In the genomic region with DNA sequence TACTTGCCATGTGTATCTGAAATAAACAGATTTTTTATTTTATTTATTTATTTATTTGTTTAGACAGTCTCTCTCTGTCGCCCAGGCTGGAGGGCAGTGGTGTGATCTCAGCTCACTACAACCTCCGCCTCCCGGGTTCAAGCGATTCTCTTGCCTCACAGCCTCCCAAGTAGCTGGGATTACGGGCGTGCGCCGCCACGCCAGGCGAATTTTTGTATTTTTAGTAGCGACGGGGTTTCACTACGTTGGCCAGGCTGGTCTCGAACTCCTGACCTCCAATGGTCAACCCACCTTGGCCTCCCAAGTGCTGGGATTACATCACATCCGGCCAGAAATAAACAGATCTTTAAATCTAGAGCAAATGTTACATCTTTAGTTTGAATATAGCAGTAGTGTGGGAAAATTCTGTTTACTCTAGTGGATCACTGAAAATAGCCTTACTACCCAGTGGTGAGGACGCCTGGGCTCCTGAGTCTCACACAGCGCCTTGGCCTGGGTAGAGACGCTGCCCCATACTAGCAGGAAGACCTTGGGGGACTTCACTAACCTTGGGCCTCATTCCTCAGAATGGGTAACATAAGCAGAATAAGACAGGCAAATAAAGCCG, we compare ENCODE assay signal across 1 cellular context.
TF ChIP-seq lines count a peak whose summit lies in the region.

No MANE protein-coding gene starts in this region.

TF ChIP-seq in HepG2, 621 proteins besides CTCF, POLR2A, EP300 and RAD21 (continues in another document):
- TF ChIP-seq ZNF616 (CRISPR knock-in tag; IDR thresholded peaks at IDR 0.05; ENCODE audit: low read depth) (no peak), RNF2 (conservative IDR thresholded peaks at IDR 0.05; ENCODE audit: low read depth) (no peak), DNMT1 (CRISPR knock-in tag; IDR thresholded peaks at IDR 0.05) (no peak), MED1 (CRISPR knock-in tag; IDR thresholded peaks at IDR 0.05) (0 out of 2 replicates have a peak, but pooled peaks have one; percentile 19), ZNF850 (CRISPR knock-in tag; conservative IDR thresholded peaks at IDR 0.05) (no peak), ZFP41 (CRISPR knock-in tag; IDR thresholded peaks at IDR 0.05; ENCODE audit: borderline replicate concordance) (no peak), ZNF382 (CRISPR knock-in tag; IDR thresholded peaks at IDR 0.05; ENCODE audit: borderline replicate concordance) (no peak), RELA (CRISPR knock-in tag; IDR thresholded peaks at IDR 0.05) (no peak), MEIS1 (CRISPR knock-in tag; IDR thresholded peaks at IDR 0.05; ENCODE audit: borderline replicate concordance) (0 out of 2 replicates have a peak, but pooled peaks have one; percentile 16), CCDC6 (CRISPR knock-in tag; IDR thresholded peaks at IDR 0.05) (no peak), ZNF713 (CRISPR knock-in tag; IDR thresholded peaks at IDR 0.05) (no peak), RBM22 (optimal IDR thresholded peaks at IDR 0.05; ENCODE audit: low read length) (no peak), ZNF792 (CRISPR knock-in tag; IDR thresholded peaks at IDR 0.05) (no peak), RFX1 (IDR thresholded peaks at IDR 0.05) (no peak), ARNTL (CRISPR knock-in tag; IDR thresholded peaks at IDR 0.05) (0 out of 2 replicates have a peak, but pooled peaks have one; percentile 1), SCMH1 (CRISPR knock-in tag; IDR thresholded peaks at IDR 0.05; ENCODE audit: borderline replicate concordance) (no peak), BRD4 (CRISPR knock-in tag; IDR thresholded peaks at IDR 0.05) (no peak), ZNF577 (CRISPR knock-in tag; IDR thresholded peaks at IDR 0.05; ENCODE audit: borderline replicate concordance, low read depth) (no peak), KDM4B (CRISPR knock-in tag; IDR thresholded peaks at IDR 0.05) (no peak), ZMYM2 (CRISPR knock-in tag; IDR thresholded peaks at IDR 0.05) (peak; percentile 75), ZNF605 (CRISPR knock-in tag; IDR thresholded peaks at IDR 0.05) (no peak; the same call in none of the 2 replicates), ZNF280D (CRISPR knock-in tag; IDR thresholded peaks at IDR 0.05) (no peak), UBTF (CRISPR knock-in tag; IDR thresholded peaks at IDR 0.05) (no peak), FOSL1 (CRISPR knock-in tag; IDR thresholded peaks at IDR 0.05; ENCODE audit: borderline replicate concordance) (no peak), ZNF431 (CRISPR knock-in tag; IDR thresholded peaks at IDR 0.05; ENCODE audit: borderline replicate concordance, low read depth) (0 out of 2 replicates have a peak, but pooled peaks have one; percentile 6), PAX8 (CRISPR knock-in tag; IDR thresholded peaks at IDR 0.05; ENCODE audit: borderline replicate concordance) (no peak), SNAI1 (CRISPR knock-in tag; IDR thresholded peaks at IDR 0.05; ENCODE audit: borderline replicate concordance) (no peak), THAP8 (CRISPR knock-in tag; IDR thresholded peaks at IDR 0.05; ENCODE audit: borderline replicate concordance) (no peak), ZNF709 (CRISPR knock-in tag; IDR thresholded peaks at IDR 0.05) (no peak), KLF12 (CRISPR knock-in tag; IDR thresholded peaks at IDR 0.05; ENCODE audit: borderline replicate concordance) (no peak), REL (CRISPR knock-in tag; conservative IDR thresholded peaks at IDR 0.05) (no peak), TSC22D2 (CRISPR knock-in tag; IDR thresholded peaks at IDR 0.05; ENCODE audit: borderline replicate concordance) (no peak), ZSCAN22 (CRISPR knock-in tag; IDR thresholded peaks at IDR 0.05) (no peak), CREB1 (IDR thresholded peaks at IDR 0.05) (no peak), CREB1 (CRISPR knock-in tag; IDR thresholded peaks at IDR 0.05) (peak; percentile 69), RARA (CRISPR knock-in tag; IDR thresholded peaks at IDR 0.05) (peak; percentile 22; the same call in 1 of the 2 replicates), ZBTB39 (CRISPR knock-in tag; IDR thresholded peaks at IDR 0.05) (no peak), ZNF136 (CRISPR knock-in tag; IDR thresholded peaks at IDR 0.05; ENCODE audit: low read depth) (no peak), ZSCAN20 (CRISPR knock-in tag; IDR thresholded peaks at IDR 0.05; ENCODE audit: borderline replicate concordance) (no peak), ZNF564 (CRISPR knock-in tag; IDR thresholded peaks at IDR 0.05) (no peak), ZFYVE20 (CRISPR knock-in tag; IDR thresholded peaks at IDR 0.05; ENCODE audit: borderline replicate concordance, low read depth) (no peak), ZSCAN31 (CRISPR knock-in tag; IDR thresholded peaks at IDR 0.05; ENCODE audit: low read depth) (no peak), MEIS2 (CRISPR knock-in tag; IDR thresholded peaks at IDR 0.05) (no peak), YY1 (IDR thresholded peaks at IDR 0.05; ENCODE audit: insufficient read depth, insufficient replicate concordance, low read depth, low read length) (no peak), ARNT (IDR thresholded peaks at IDR 0.05) (no peak), RBM39 (IDR thresholded peaks at IDR 0.05; ENCODE audit: low read depth, low read length, poor library complexity, severe bottlenecking) (no peak), ZNF816 (CRISPR knock-in tag; IDR thresholded peaks at IDR 0.05; ENCODE audit: borderline replicate concordance) (no peak), ZNF546 (CRISPR knock-in tag; conservative IDR thresholded peaks at IDR 0.05) (no peak), ZNF672 (CRISPR knock-in tag; IDR thresholded peaks at IDR 0.05) (no peak), JUNB (CRISPR knock-in tag; IDR thresholded peaks at IDR 0.05; ENCODE audit: borderline replicate concordance) (no peak)
- TF ChIP-seq, protein P1, sequence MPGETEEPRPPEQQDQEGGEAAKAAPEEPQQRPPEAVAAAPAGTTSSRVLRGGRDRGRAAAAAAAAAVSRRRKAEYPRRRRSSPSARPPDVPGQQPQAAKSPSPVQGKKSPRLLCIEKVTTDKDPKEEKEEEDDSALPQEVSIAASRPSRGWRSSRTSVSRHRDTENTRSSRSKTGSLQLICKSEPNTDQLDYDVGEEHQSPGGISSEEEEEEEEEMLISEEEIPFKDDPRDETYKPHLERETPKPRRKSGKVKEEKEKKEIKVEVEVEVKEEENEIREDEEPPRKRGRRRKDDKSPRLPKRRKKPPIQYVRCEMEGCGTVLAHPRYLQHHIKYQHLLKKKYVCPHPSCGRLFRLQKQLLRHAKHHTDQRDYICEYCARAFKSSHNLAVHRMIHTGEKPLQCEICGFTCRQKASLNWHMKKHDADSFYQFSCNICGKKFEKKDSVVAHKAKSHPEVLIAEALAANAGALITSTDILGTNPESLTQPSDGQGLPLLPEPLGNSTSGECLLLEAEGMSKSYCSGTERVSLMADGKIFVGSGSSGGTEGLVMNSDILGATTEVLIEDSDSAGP (CRISPR knock-in tag; IDR thresholded peaks at IDR 0.05; ENCODE audit: borderline replicate concordance) = no peak
- TF ChIP-seq, protein P2, sequence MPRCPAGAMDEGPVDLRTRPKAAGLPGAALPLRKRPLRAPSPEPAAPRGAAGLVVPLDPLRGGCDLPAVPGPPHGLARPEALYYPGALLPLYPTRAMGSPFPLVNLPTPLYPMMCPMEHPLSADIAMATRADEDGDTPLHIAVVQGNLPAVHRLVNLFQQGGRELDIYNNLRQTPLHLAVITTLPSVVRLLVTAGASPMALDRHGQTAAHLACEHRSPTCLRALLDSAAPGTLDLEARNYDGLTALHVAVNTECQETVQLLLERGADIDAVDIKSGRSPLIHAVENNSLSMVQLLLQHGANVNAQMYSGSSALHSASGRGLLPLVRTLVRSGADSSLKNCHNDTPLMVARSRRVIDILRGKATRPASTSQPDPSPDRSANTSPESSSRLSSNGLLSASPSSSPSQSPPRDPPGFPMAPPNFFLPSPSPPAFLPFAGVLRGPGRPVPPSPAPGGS (CRISPR knock-in tag; IDR thresholded peaks at IDR 0.05) = no peak
- TF ChIP-seq, protein P3, sequence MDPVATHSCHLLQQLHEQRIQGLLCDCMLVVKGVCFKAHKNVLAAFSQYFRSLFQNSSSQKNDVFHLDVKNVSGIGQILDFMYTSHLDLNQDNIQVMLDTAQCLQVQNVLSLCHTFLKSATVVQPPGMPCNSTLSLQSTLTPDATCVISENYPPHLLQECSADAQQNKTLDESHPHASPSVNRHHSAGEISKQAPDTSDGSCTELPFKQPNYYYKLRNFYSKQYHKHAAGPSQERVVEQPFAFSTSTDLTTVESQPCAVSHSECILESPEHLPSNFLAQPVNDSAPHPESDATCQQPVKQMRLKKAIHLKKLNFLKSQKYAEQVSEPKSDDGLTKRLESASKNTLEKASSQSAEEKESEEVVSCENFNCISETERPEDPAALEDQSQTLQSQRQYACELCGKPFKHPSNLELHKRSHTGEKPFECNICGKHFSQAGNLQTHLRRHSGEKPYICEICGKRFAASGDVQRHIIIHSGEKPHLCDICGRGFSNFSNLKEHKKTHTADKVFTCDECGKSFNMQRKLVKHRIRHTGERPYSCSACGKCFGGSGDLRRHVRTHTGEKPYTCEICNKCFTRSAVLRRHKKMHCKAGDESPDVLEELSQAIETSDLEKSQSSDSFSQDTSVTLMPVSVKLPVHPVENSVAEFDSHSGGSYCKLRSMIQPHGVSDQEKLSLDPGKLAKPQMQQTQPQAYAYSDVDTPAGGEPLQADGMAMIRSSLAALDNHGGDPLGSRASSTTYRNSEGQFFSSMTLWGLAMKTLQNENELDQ (CRISPR knock-in tag; IDR thresholded peaks at IDR 0.05; ENCODE audit: borderline replicate concordance) = no peak
- TF ChIP-seq, protein P4, sequence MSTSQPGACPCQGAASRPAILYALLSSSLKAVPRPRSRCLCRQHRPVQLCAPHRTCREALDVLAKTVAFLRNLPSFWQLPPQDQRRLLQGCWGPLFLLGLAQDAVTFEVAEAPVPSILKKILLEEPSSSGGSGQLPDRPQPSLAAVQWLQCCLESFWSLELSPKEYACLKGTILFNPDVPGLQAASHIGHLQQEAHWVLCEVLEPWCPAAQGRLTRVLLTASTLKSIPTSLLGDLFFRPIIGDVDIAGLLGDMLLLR (CRISPR knock-in tag; IDR thresholded peaks at IDR 0.05) = no peak
